24 cellular contexts compared by ENCODE assay signal in genomic region chr9:114335745-114336144, GRCh38. TPM values are rescaled to one million over a fixed set of nuclear protein-coding genes. Genes with fewer than 3 reads are reported as not detected.
DNase-seq lines count a peak whose midpoint lies in the region; ATAC-seq, FAIRE-seq and TF ChIP-seq lines count a peak whose summit lies in the region.
"Had no signal": no experiment of that assay in that cellular context is flagged by ENCODE, and none has a peak within 500 bp of the region (broad histone marks: within the 10 kb centered on the region; RNA-seq: fewer than 3 reads in every experiment).

No MANE protein-coding gene starts in this region.

- H3K27ac ChIP-seq in CD4-positive, alpha-beta T cell (ENCODE audit: low read depth, low read length), result no peak overlapping the region
- H3K27ac ChIP-seq in HEK293 (ENCODE audit: extremely low read depth, low read depth, low read length) (no peak overlapping the region), GM12878 (ENCODE audit: control insufficient read depth, insufficient read depth) (no peak overlapping the region), psoas muscle (no peak overlapping the region)
- H3K27ac ChIP-seq: BLaER1, KMS-11 had no signal

- intact Hi-C loops in CD4-positive, alpha-beta T cell (cut with DNase I, micrococcal nuclease), result no loop called here
- intact Hi-C loops in GM12878 (cut with micrococcal nuclease; ENCODE audit: unreplicated experiment) (no loop called here), left colon (cut with DNase I, micrococcal nuclease) (no loop called here), psoas muscle (cut with DNase I) (no loop called here)

- 0 out of 2 replicates have a peak, but pooled peaks cover 4% of the 10 kb centered on the region for H4K20me1 ChIP-seq in GM12878 (ENCODE audit: control insufficient read depth, insufficient read depth)

- 96% methylated on average over 2 of the region's 2 CpGs for WGBS in GM12878 (ENCODE audit: insufficient coverage, insufficient replicate concordance, low lambda C conversion rate, missing lambda C conversion rate)
- 72 to 83% (median 77%) methylated on average over 2 of the region's 2 CpGs for WGBS in psoas muscle, 3 donors

- H3K36me3 ChIP-seq in HEK293 (ENCODE audit: control insufficient read depth in 2 of 2, insufficient read depth in 1 of 2, low read length in 2 of 2), result no peaks in the 10 kb centered on the region
- peaks cover 29 to 37% of the 10 kb centered on the region in 2 experiments for H3K36me3 ChIP-seq in GM12878 (ENCODE audit: control insufficient read depth in 2 of 2, insufficient read depth in 2 of 2, low read length in 1 of 2)
- peaks cover 0 to 6% of the 10 kb centered on the region in 2 donors for H3K36me3 ChIP-seq in psoas muscle (ENCODE audit: insufficient read depth in 1 of 2, low read depth in 1 of 2)
- H3K36me3 ChIP-seq: HAP-1 had no signal

- H3K4me1 ChIP-seq in HEK293 (ENCODE audit: control insufficient read depth, insufficient read depth, low read length) (no peaks in the 10 kb centered on the region), GM12878 (ENCODE audit: control insufficient read depth, insufficient read depth, low read length) (peaks cover 6% of the 10 kb centered on the region; the same call in 1 of the 2 replicates), psoas muscle (no peaks in the 10 kb centered on the region)
- H3K4me1 ChIP-seq: HAP-1 had no signal

- no peak for FAIRE-seq in GM12878 (lab: Jason Lieb, UNC)
- FAIRE-seq: HTR-8/SVneo had no signal

- peak overlapping the region; percentile 17 for H3K27ac Mint-ChIP-seq in CD4-positive, alpha-beta T cell
- peak overlapping the region in 7 of 10 donors; percentile 36 to 83 (median 55) for H3K27ac Mint-ChIP-seq in naive thymus-derived CD8-positive, alpha-beta T cell
- H3K27ac Mint-ChIP-seq: GM23338 had no signal

- no peak for DNase-seq in CD4-positive, alpha-beta T cell
- DNase-seq in GM12878 (ENCODE audit: low read depth, low spot score) (no peak), left colon (no peak), psoas muscle (no peak), NCI-H82 treated with DMSO at 0.1 percent for 48 hours (lab: John Stamatoyannopoulos, UW; ENCODE audit: unreplicated experiment) (no peak)
- no peak for DNase-seq in naive thymus-derived CD8-positive, alpha-beta T cell
- DNase-seq: Caco-2; CD4-positive, alpha-beta memory T cell; DMS 273 treated with DMSO at 0.1 percent for 48 hours; DMS79 treated with DMSO at 0.1 percent for 48 hours; NCI-H1105; NCI-H146; NCI-H2029 treated with DMSO at 0.1 percent for 48 hours; NCI-H446 treated with DMSO at 0.1 percent for 48 hours; NCI-H748 treated with DMSO at 0.1 percent for 48 hours; NK-92 treated with Interleukin-12 subunit alpha and Interleukin-12 subunit beta, amount 100 ng/mL, for 24 hours had no signal

- H3K4me3 Mint-ChIP-seq in CD4-positive, alpha-beta T cell, result no peak overlapping the region
- no peak overlapping the region for H3K4me3 Mint-ChIP-seq in naive thymus-derived CD8-positive, alpha-beta T cell
- H3K4me3 Mint-ChIP-seq: CD4-positive, alpha-beta memory T cell; GM23338 had no signal

- POLR2A ChIA-PET in CD4-positive, alpha-beta T cell (lab: Charles Lee), result interaction anchor here (1.5 to 1.7 kb wide), 2 partner anchors 28 to 52 kb away, joined by 4 to 5 read pairs; partner anchors contain the start of gene AKNA
- POLR2A ChIA-PET in HEK293 (lab: Yijun Ruan, JAX), result no interaction called here
- POLR2A ChIA-PET in GM12878 (lab: Charles Lee), result interaction anchor here (0.7 kb wide), 1 partner anchor 661 kb away, joined by 4 read pairs; no protein-coding TSS in a partner anchor
- POLR2A ChIA-PET in naive thymus-derived CD8-positive, alpha-beta T cell (lab: Charles Lee), result interaction anchor here (1.6 to 41.6 kb wide), 3 partner anchors 14 to 57 kb away, joined by 6 to 1589 read pairs (median 324); partner anchors contain the start of gene AKNA

- no peak for TF ChIP-seq EP300 in GM12878 (IDR thresholded peaks at IDR 0.05; ENCODE audit: borderline replicate concordance in 1 of 2, control insufficient read depth in 1 of 2, low read depth in 2 of 2, low read length in 2 of 2)

- in situ Hi-C loops in GM12878 (cut with MboI), result no loop called here

- TF ChIP-seq CTCF in CD4-positive, alpha-beta T cell (IDR thresholded peaks at IDR 0.05), result no peak
- TF ChIP-seq CTCF in HEK293 (tag by site-specific recombination; IDR thresholded peaks at IDR 0.05) (no peak), GM12878 (IDR thresholded peaks at IDR 0.05 in 2 of 3, conservative IDR thresholded peaks at IDR 0.05 in 1 of 3; ENCODE audit: control insufficient read depth in 2 of 3, extremely low read depth in 1 of 3, insufficient read depth in 1 of 3, low read depth in 3 of 3, low read length in 3 of 3) (no peak), psoas muscle (IDR thresholded peaks at IDR 0.05) (no peak)

- H3K79me2 ChIP-seq in GM12878 (ENCODE audit: control insufficient read depth, insufficient read depth, low read length), result no peaks in the 10 kb centered on the region

- TF ChIP-seq RAD21 in GM12878 (IDR thresholded peaks at IDR 0.05; ENCODE audit: insufficient read depth, low read depth, low read length), result no peak

- CTCF ChIA-PET in CD4-positive, alpha-beta T cell (lab: Charles Lee), result no interaction called here
- CTCF ChIA-PET in HEK293 (lab: Yijun Ruan, JAX) (no interaction called here), GM12878 (lab: Yijun Ruan, JAX) (no interaction called here)

- H3K4me3 ChIP-seq in HEK293 (ENCODE audit: low read depth, low read length) (no peak overlapping the region), GM12878 (no peak overlapping the region), psoas muscle (no peak overlapping the region)
- H3K4me3 ChIP-seq: BLaER1, GM23338, HAP-1 had no signal

- H2AFZ ChIP-seq in GM12878 (ENCODE audit: control insufficient read depth, low read depth, low read length), result no peak overlapping the region
- H2AFZ ChIP-seq: GM23338 had no signal

- H3K4me2 ChIP-seq in GM12878 (ENCODE audit: control insufficient read depth, insufficient read depth), result no peak overlapping the region
- H3K4me2 ChIP-seq: BLaER1, GM23338, KMS-11 had no signal

- no peak overlapping the region for H3K9ac ChIP-seq in GM12878 (ENCODE audit: control insufficient read depth, insufficient read depth, low read length)
- H3K9ac ChIP-seq: BLaER1, KMS-11 had no signal

- SMC1A ChIA-PET in GM12878 (lab: Charles Lee; ENCODE audit: uncharacterized antibody, unreplicated experiment), result no interaction called here

- no peaks in the 10 kb centered on the region for H3K27me3 ChIP-seq in CD4-positive, alpha-beta T cell (ENCODE audit: control insufficient read depth, insufficient read depth, low read length)
- H3K27me3 ChIP-seq in GM12878 (replicated peaks in 1 of 2; ENCODE audit: control insufficient read depth in 2 of 2, insufficient read depth in 2 of 2, low read length in 1 of 2) (no peaks in the 10 kb centered on the region), psoas muscle (ENCODE audit: insufficient read depth in 3 of 3, low read length in 2 of 3) (peaks cover 0 to under 1% (median 0%) of the 10 kb centered on the region in 3 donors)
- H3K27me3 ChIP-seq: BLaER1 had no signal

- no TSS peak for BruUV-seq in GM12878 (replicated peaks; lab: Mats Ljungman, UMichigan)

- RAD21 ChIA-PET in GM12878 (lab: Charles Lee; ENCODE audit: unreplicated experiment), result interaction anchor here (1.3 kb wide), 1 partner anchor 70 kb away, joined by 4 read pairs; no protein-coding TSS in a partner anchor

- peaks cover 60% of the 10 kb centered on the region for H3K36me3 Mint-ChIP-seq in CD4-positive, alpha-beta T cell (ENCODE audit: low read depth)
- H3K36me3 Mint-ChIP-seq in naive thymus-derived CD8-positive, alpha-beta T cell, result peaks cover 4 to 59% (median 9%) of the 10 kb centered on the region in 3 donors

- no peaks in the 10 kb centered on the region for H3K27me3 Mint-ChIP-seq in CD4-positive, alpha-beta T cell
- H3K27me3 Mint-ChIP-seq in naive thymus-derived CD8-positive, alpha-beta T cell, result no peaks in the 10 kb centered on the region
- H3K27me3 Mint-ChIP-seq: CD4-positive, alpha-beta memory T cell had no signal

- no peaks in the 10 kb centered on the region for H3K9me3 Mint-ChIP-seq in CD4-positive, alpha-beta T cell
- H3K9me3 Mint-ChIP-seq in naive thymus-derived CD8-positive, alpha-beta T cell, result no peaks in the 10 kb centered on the region

- no peak for TF ChIP-seq POLR2A in GM12878 (IDR thresholded peaks at IDR 0.05; ENCODE audit: low read depth, low read length)

- ATAC-seq in CD4-positive, alpha-beta T cell (ENCODE audit: poor library complexity), result no peak
- ATAC-seq in GM12878 (no peak), left colon (no peak), psoas muscle (no peak), esophagus mucosa (no peak)
- no peak for ATAC-seq in naive thymus-derived CD8-positive, alpha-beta T cell
- ATAC-seq: GM23338, SK-N-SH treated with all-trans-retinoic acid at 6 μM for 48 hours had no signal

- peaks cover 21% of the 10 kb centered on the region for H3K4me1 Mint-ChIP-seq in CD4-positive, alpha-beta T cell (ENCODE audit: low read depth)
- peaks cover 10 to 32% (median 30%) of the 10 kb centered on the region in 4 donors for H3K4me1 Mint-ChIP-seq in naive thymus-derived CD8-positive, alpha-beta T cell

- H3K9me3 ChIP-seq in CD4-positive, alpha-beta T cell (ENCODE audit: control insufficient read depth, low read length), result no peaks in the 10 kb centered on the region
- H3K9me3 ChIP-seq in HEK293 (ENCODE audit: control insufficient read depth, insufficient read depth, low read depth, low read length) (no peaks in the 10 kb centered on the region), GM12878 (replicated peaks; ENCODE audit: control insufficient read depth, insufficient read depth, low read length) (peaks cover 3% of the 10 kb centered on the region; the same call in 2 of the 3 replicates), psoas muscle (no peaks in the 10 kb centered on the region)
- H3K9me3 ChIP-seq: BLaER1, Caco-2, HAP-1 had no signal

RNA-seq across cellular contexts. Expression of gene ORM2, which starts 6.1 kb away (rescaled TPM):
- not detected for total RNA-seq in CD4-positive, alpha-beta T cell
- total RNA-seq in GM12878 (2013; cell fraction: nucleolus; rRNA removed), result not detected in 2 replicates
- total RNA-seq in GM12878 (2014; rRNA removed) (not detected in 2 replicates), GM12878 (2014; rRNA removed; fragmentation: Illumina TruSeq; extraction: Trizol) (not detected in 2 replicates), GM12878 (2021) (0.64 TPM in 1 of 2 replicates, not detected in the other), left colon (not detected), psoas muscle (not detected), esophagus mucosa (0.36 TPM)
- polyA plus RNA-seq in GM12878 (2011; ENCODE audit: low read depth), result not detected
- polyA plus RNA-seq in GM12878 (2011; rRNA removed) (not detected in 2 replicates), GM12878 (2014; fragmentation: Illumina TruSeq; extraction: Trizol) (not detected in 2 replicates), GM12878 (2014; fragmentation: Nextera tagmentation; extraction: Ambion mirVana) (not detected), GM12878 (2014; rRNA removed) (not detected in 2 replicates), GM12878 (2016; fragmentation: Nextera tagmentation; extraction: Ambion mirVana) (not detected), psoas muscle (under 1 TPM in 1 of 3 donors, not detected in 2; 0.68 TPM)
- polyA plus RNA-seq in GM12878 (2011; cell fraction: cytosol; rRNA removed), result not detected in 2 replicates
- not detected in 2 replicates for polyA plus RNA-seq in GM12878 (2011; cell fraction: nucleus; rRNA removed)
- polyA plus RNA-seq in GM12878 (2012), result not detected in 2 replicates
- not detected in 2 replicates for polyA minus RNA-seq in GM12878 (2011; rRNA and poly(A)+ RNA removed)
- not detected in 2 replicates for polyA minus RNA-seq in GM12878 (2011; cell fraction: cytosol; rRNA and poly(A)+ RNA removed)
- polyA minus RNA-seq in GM12878 (2011; cell fraction: nucleus; rRNA and poly(A)+ RNA removed), result not detected in 2 replicates
- total RNA-seq in naive thymus-derived CD8-positive, alpha-beta T cell, result not detected
- polyA plus RNA-seq in naive thymus-derived CD8-positive, alpha-beta T cell, result not detected
- total RNA-seq: CD4-positive, alpha-beta memory T cell had no signal
- polyA plus RNA-seq: CD4-positive, alpha-beta memory T cell had no signal

RNA-seq across cellular contexts. Expression of gene ORM1, which starts 12.8 kb away (rescaled TPM):
- total RNA-seq in CD4-positive, alpha-beta T cell, result not detected
- total RNA-seq in GM12878 (2013; cell fraction: nucleolus; rRNA removed), result not detected in 2 replicates
- total RNA-seq in GM12878 (2014; rRNA removed) (not detected in 2 replicates), GM12878 (2014; rRNA removed; fragmentation: Illumina TruSeq; extraction: Trizol) (not detected in 2 replicates), GM12878 (2021) (3.5 and 4.4 TPM in 2 replicates), left colon (not detected), psoas muscle (1 to 10 TPM in 2 of 4 donors, not detected in 2; 1.8 to 2.8 TPM), esophagus mucosa (1.6 TPM)
- not detected for polyA plus RNA-seq in GM12878 (2011; ENCODE audit: low read depth)
- polyA plus RNA-seq in GM12878 (2011; rRNA removed) (not detected in 2 replicates), GM12878 (2014; fragmentation: Illumina TruSeq; extraction: Trizol) (not detected in 2 replicates), GM12878 (2014; fragmentation: Nextera tagmentation; extraction: Ambion mirVana) (not detected), GM12878 (2014; rRNA removed) (not detected in 2 replicates), GM12878 (2016; fragmentation: Nextera tagmentation; extraction: Ambion mirVana) (not detected), psoas muscle (under 1 TPM in 2 of 3 donors, not detected in 1; 0.21 to 0.63 TPM)
- polyA plus RNA-seq in GM12878 (2011; cell fraction: cytosol; rRNA removed), result not detected in 2 replicates
- not detected in 2 replicates for polyA plus RNA-seq in GM12878 (2011; cell fraction: nucleus; rRNA removed)
- polyA plus RNA-seq in GM12878 (2012), result not detected in 2 replicates
- polyA minus RNA-seq in GM12878 (2011; rRNA and poly(A)+ RNA removed), result not detected in 2 replicates
- not detected in 2 replicates for polyA minus RNA-seq in GM12878 (2011; cell fraction: cytosol; rRNA and poly(A)+ RNA removed)
- polyA minus RNA-seq in GM12878 (2011; cell fraction: nucleus; rRNA and poly(A)+ RNA removed), result not detected in 2 replicates
- total RNA-seq in naive thymus-derived CD8-positive, alpha-beta T cell, result not detected
- not detected for polyA plus RNA-seq in naive thymus-derived CD8-positive, alpha-beta T cell
- total RNA-seq: CD4-positive, alpha-beta memory T cell; GM23338 had no signal
- polyA plus RNA-seq: CD4-positive, alpha-beta memory T cell; GM23338 had no signal

RNA-seq across cellular contexts. Expression of gene AKNA, which starts 52.0 kb away (rescaled TPM):
- total RNA-seq in CD4-positive, alpha-beta T cell, result 100 to 1,000 TPM; 247 to 258 TPM
- 305 and 316 TPM in 2 replicates for total RNA-seq in GM12878 (2013; cell fraction: nucleolus; rRNA removed)
- 49.4 and 59.0 TPM in 2 replicates for total RNA-seq in GM12878 (2014; rRNA removed)
- 36.0 and 39.8 TPM in 2 replicates for total RNA-seq in GM12878 (2014; rRNA removed; fragmentation: Illumina TruSeq; extraction: Trizol)
- total RNA-seq in GM12878 (2021), result 117 and 132 TPM in 2 replicates
- 22.0 TPM for polyA plus RNA-seq in GM12878 (2011; ENCODE audit: low read depth)
- 18.0 and 30.1 TPM in 2 replicates for polyA plus RNA-seq in GM12878 (2011; rRNA removed)
- 33.7 and 39.1 TPM in 2 replicates for polyA plus RNA-seq in GM12878 (2011; cell fraction: cytosol; rRNA removed)
- 107 and 123 TPM in 2 replicates for polyA plus RNA-seq in GM12878 (2011; cell fraction: nucleus; rRNA removed)
- 57.1 and 64.5 TPM in 2 replicates for polyA plus RNA-seq in GM12878 (2012)
- 27.2 and 57.6 TPM in 2 replicates for polyA plus RNA-seq in GM12878 (2014; fragmentation: Illumina TruSeq; extraction: Trizol)
- polyA plus RNA-seq in GM12878 (2014; fragmentation: Nextera tagmentation; extraction: Ambion mirVana), result 1 to 10 TPM; 1.6 to 5.0 TPM
- polyA plus RNA-seq in GM12878 (2014; rRNA removed), result 71.9 and 77.7 TPM in 2 replicates
- polyA plus RNA-seq in GM12878 (2016; fragmentation: Nextera tagmentation; extraction: Ambion mirVana), result 10 to 100 TPM; 28.0 to 30.9 TPM
- 47.4 and 97.2 TPM in 2 replicates for polyA minus RNA-seq in GM12878 (2011; rRNA and poly(A)+ RNA removed)
- polyA minus RNA-seq in GM12878 (2011; cell fraction: cytosol; rRNA and poly(A)+ RNA removed), result 31.4 and 34.5 TPM in 2 replicates
- 64.4 and 127 TPM in 2 replicates for polyA minus RNA-seq in GM12878 (2011; cell fraction: nucleus; rRNA and poly(A)+ RNA removed)
- total RNA-seq in naive thymus-derived CD8-positive, alpha-beta T cell, result 100 to 1,000 TPM; 425 to 430 TPM
- 10 to 100 TPM; 12.7 to 31.6 (median 21.3) TPM for polyA plus RNA-seq in naive thymus-derived CD8-positive, alpha-beta T cell
- 10 to 100 TPM; 32.4 to 35.9 TPM for total RNA-seq in left colon
- total RNA-seq in psoas muscle, result 1 to 10 TPM; 2.3 to 3.9 (median 2.9) TPM
- 1 to 10 TPM; 1.5 to 2.1 (median 1.9) TPM for polyA plus RNA-seq in psoas muscle
- 5.7 TPM for total RNA-seq in esophagus mucosa
